In genomic region chr4:167143018-167143417, GRCh38 we compare ENCODE assay signal across 35 cellular contexts.
DNase-seq lines count a peak whose midpoint lies in the region; ATAC-seq, FAIRE-seq and TF ChIP-seq lines count a peak whose summit lies in the region.
"Had no signal": no experiment of that assay in that cellular context is flagged by ENCODE, and none has a peak within 500 bp of the region (broad histone marks: within the 10 kb centered on the region; RNA-seq: fewer than 3 reads in every experiment).

No MANE protein-coding gene starts in this region.

- no peaks in the 10 kb centered on the region for H3K36me3 Mint-ChIP-seq in H9 (ENCODE audit: insufficient read depth in 1 of 3, low read depth in 3 of 3)
- H3K36me3 Mint-ChIP-seq: CD14-positive monocyte; CD4-positive, alpha-beta memory T cell; CD4-positive, CD25-positive, alpha-beta regulatory T cell; CD8-positive, alpha-beta memory T cell; CD8-positive, alpha-beta T cell had no signal

- H3F3A ChIP-seq in PC-3 (ENCODE audit: low read length, unreplicated experiment), result no peaks in the 10 kb centered on the region

- no TSS peak for BruUV-seq in PC-3 (replicated peaks; lab: Mats Ljungman, UMichigan)

- H3T11ph ChIP-seq in H9 (ENCODE audit: low read length), result no peak overlapping the region

- H2BK15ac ChIP-seq in H9 (ENCODE audit: low read depth, low read length), result no peak overlapping the region

- H3K79me1 ChIP-seq in H9 (ENCODE audit: insufficient read depth, low read depth, low read length, poor library complexity, severe bottlenecking), result no peaks in the 10 kb centered on the region

- POLR2A ChIA-PET in PC-3 (lab: Charles Lee; ENCODE audit: unreplicated experiment), result no interaction called here

- H3K4me3 Mint-ChIP-seq in H9, result no peak overlapping the region
- H3K4me3 Mint-ChIP-seq: B cell; CD14-positive monocyte; CD4-positive, alpha-beta memory T cell; CD4-positive, alpha-beta T cell; CD4-positive, CD25-positive, alpha-beta regulatory T cell; CD8-positive, alpha-beta memory T cell; CD8-positive, alpha-beta T cell had no signal

- no CpG with 5 or more reads among the region's 2 CpGs for WGBS in H9 (ENCODE audit: extremely low coverage, insufficient read length, low lambda C conversion rate)

- no peak overlapping the region for H2BK120ac ChIP-seq in H9 (ENCODE audit: low read depth, low read length, poor library complexity, severe bottlenecking)

- no peak overlapping the region for H2AK5ac ChIP-seq in H9 (ENCODE audit: insufficient read length, low read length)

- H3K27ac ChIP-seq in PC-3 (ENCODE audit: low read length) (no peak overlapping the region), H9 (ENCODE audit: insufficient read length, low read depth, low read length) (no peak overlapping the region)
- H3K27ac ChIP-seq: 22Rv1; A549; BLaER1; BLaER1 treated with 17β-estradiol and CSF1 and Interleukin-3, amounts not matched to agents 10 nM and 100 nM; C4-2B had no signal

- no peak overlapping the region for H2BK5ac ChIP-seq in H9 (ENCODE audit: insufficient read length, low read length)

- H3K36me3 ChIP-seq in PC-3 (ENCODE audit: low read depth, low read length) (no peaks in the 10 kb centered on the region), bronchial epithelial cell (ENCODE audit: control insufficient read depth, insufficient read depth, low read length) (no peaks in the 10 kb centered on the region)
- H3K36me3 ChIP-seq: BE2C; BLaER1; BLaER1 treated with 17β-estradiol and CSF1 and Interleukin-3, amounts not matched to agents 10 nM and 100 nM had no signal

- no peak overlapping the region for H3K14ac ChIP-seq in H9 (ENCODE audit: insufficient read depth, low read length)

- peaks cover 4% of the 10 kb centered on the region; the same call in 1 of the 2 replicates for H3K27me3 Mint-ChIP-seq in H9 (ENCODE audit: low read depth)
- H3K27me3 Mint-ChIP-seq: B cell; CD4-positive, alpha-beta memory T cell; CD4-positive, alpha-beta T cell; CD4-positive, CD25-positive, alpha-beta regulatory T cell; CD8-positive, alpha-beta memory T cell had no signal

- no peaks in the 10 kb centered on the region for H3K27me3 ChIP-seq in PC-3 (ENCODE audit: low read length)
- H3K27me3 ChIP-seq in bronchial epithelial cell (ENCODE audit: control insufficient read depth, insufficient read depth, low read length), result no peaks in the 10 kb centered on the region
- H3K27me3 ChIP-seq in H9 (ENCODE audit: insufficient read depth, low read length), result no peaks in the 10 kb centered on the region
- H3K27me3 ChIP-seq: BE2C; BLaER1; BLaER1 treated with 17β-estradiol and CSF1 and Interleukin-3, amounts not matched to agents 10 nM and 100 nM had no signal

- peaks cover 4% of the 10 kb centered on the region; the same call in 1 of the 2 replicates for H3K4me1 ChIP-seq in PC-3 (ENCODE audit: insufficient read depth, low read length)
- no peaks in the 10 kb centered on the region for H3K4me1 ChIP-seq in H9 (ENCODE audit: insufficient read depth, low read length)
- H3K4me1 ChIP-seq: A549; BE2C; BLaER1; BLaER1 treated with 17β-estradiol and CSF1 and Interleukin-3, amounts not matched to agents 10 nM and 100 nM; Caco-2 had no signal

- no peak overlapping the region for H4K5ac ChIP-seq in H9 (ENCODE audit: insufficient read length, low read depth, low read length)

- H3K23ac ChIP-seq in H9 (ENCODE audit: insufficient read length, low read depth, low read length), result no peak overlapping the region

- H3K4me2 ChIP-seq in PC-3 (ENCODE audit: low read length) (peak overlapping the region; percentile 41; the same call in 1 of the 2 replicates), H9 (ENCODE audit: insufficient read depth, insufficient read length, low read length) (no peak overlapping the region)
- H3K4me2 ChIP-seq: A549; BLaER1; BLaER1 treated with 17β-estradiol and CSF1 and Interleukin-3, amounts not matched to agents 10 nM and 100 nM had no signal

- H3K79me2 ChIP-seq in PC-3 (ENCODE audit: low read length) (no peaks in the 10 kb centered on the region), H9 (ENCODE audit: insufficient read depth, low read length) (no peaks in the 10 kb centered on the region)

- H3K9me3 Mint-ChIP-seq in H9, result no peaks in the 10 kb centered on the region
- H3K9me3 Mint-ChIP-seq: CD8-positive, alpha-beta T cell had no signal

- H3K9me3 ChIP-seq in PC-3 (ENCODE audit: low read length) (no peaks in the 10 kb centered on the region), H9 (ENCODE audit: control insufficient read depth, low read depth, low read length) (no peaks in the 10 kb centered on the region)
- H3K9me3 ChIP-seq: A549; BE2C; BLaER1; BLaER1 treated with 17β-estradiol and CSF1 and Interleukin-3, amounts not matched to agents 10 nM and 100 nM; Caco-2 had no signal

- no peak overlapping the region for H3K56ac ChIP-seq in H9 (ENCODE audit: insufficient read length, low read depth, low read length)

- no peak for TF ChIP-seq CTCF in PC-3 (conservative IDR thresholded peaks at IDR 0.05; ENCODE audit: low read depth, low read length)
- TF ChIP-seq CTCF in bronchial epithelial cell (IDR thresholded peaks at IDR 0.05; ENCODE audit: insufficient read depth, low read length, severe bottlenecking), result no peak
- no peak for TF ChIP-seq CTCF in epithelial cell of esophagus (IDR thresholded peaks at IDR 0.05; ENCODE audit: insufficient read depth, low read depth, low read length, missing control alignments)
- TF ChIP-seq CTCF in H9 (conservative IDR thresholded peaks at IDR 0.05), result no peak

- no peak overlapping the region for H2BK20ac ChIP-seq in H9 (ENCODE audit: low read depth, low read length, poor library complexity, severe bottlenecking)

- H3K4me3 ChIP-seq in PC-3 (ENCODE audit: low read length) (no peak overlapping the region), bronchial epithelial cell (ENCODE audit: low read depth, low read length) (no peak overlapping the region), epithelial cell of esophagus (ENCODE audit: low read length) (no peak overlapping the region)
- H3K4me3 ChIP-seq: A549; BLaER1; BLaER1 treated with 17β-estradiol and CSF1 and Interleukin-3, amounts not matched to agents 10 nM and 100 nM had no signal

- no peaks in the 10 kb centered on the region for H3K9me2 ChIP-seq in PC-3 (replicated peaks; ENCODE audit: low read length)

- no peak overlapping the region for H3K4ac ChIP-seq in H9 (ENCODE audit: low read depth, low read length)

- H3K18ac ChIP-seq in H9 (ENCODE audit: insufficient read length, low read depth, low read length), result no peak overlapping the region

- ATAC-seq in PC-3, result peak; percentile 66
- ATAC-seq in left colon, result no peak
- ATAC-seq: A549; CD8-positive, alpha-beta T cell had no signal

- no peak for FAIRE-seq in bronchial epithelial cell (lab: Jason Lieb, UNC)
- FAIRE-seq: A204.1, A549, D721Med had no signal

- H2AFZ ChIP-seq in PC-3 (ENCODE audit: low read length) (no peak overlapping the region), H9 (ENCODE audit: low read length) (no peak overlapping the region)

- H4K20me1 ChIP-seq in PC-3 (ENCODE audit: low read length) (no peaks in the 10 kb centered on the region), H9 (ENCODE audit: control insufficient read depth, insufficient read depth, insufficient read length) (no peaks in the 10 kb centered on the region)
- H4K20me1 ChIP-seq: BLaER1; BLaER1 treated with 17β-estradiol and CSF1 and Interleukin-3, amounts not matched to agents 10 nM and 100 nM had no signal

- intact Hi-C loops in PC-3 (cut with micrococcal nuclease), result no loop called here
- intact Hi-C loops in left colon (cut with DNase I, micrococcal nuclease), result no loop called here

- H3K23me2 ChIP-seq in H9 (ENCODE audit: insufficient read length, low read depth, low read length, poor library complexity, severe bottlenecking), result no peaks in the 10 kb centered on the region

- H3K27ac Mint-ChIP-seq in H9, result no peak overlapping the region
- H3K27ac Mint-ChIP-seq: B cell; CD14-positive monocyte; CD4-positive, alpha-beta memory T cell; CD4-positive, alpha-beta T cell; CD4-positive, CD25-positive, alpha-beta regulatory T cell; CD8-positive, alpha-beta memory T cell; CD8-positive, alpha-beta T cell had no signal

- CTCF ChIA-PET in PC-3 (lab: Charles Lee), result no interaction called here

- DNase-seq in PC-3, result peak; percentile 64
- DNase-seq in bronchial epithelial cell (ENCODE audit: low read depth), result peak; percentile 56
- peak; percentile 21 for DNase-seq in epithelial cell of esophagus (ENCODE audit: low read depth)
- no peak for DNase-seq in left colon
- no peak for DNase-seq in SKM-1 (lab: John Stamatoyannopoulos, UW; ENCODE audit: unreplicated experiment)
- DNase-seq in H9, result no peak
- DNase-seq: 8988T; ACHN; AML-193; BE2C; C1 segment of cervical spinal cord; Caco-2; Calu3; CD4-positive, alpha-beta memory T cell; CD4-positive, alpha-beta T cell; CD4-positive, CD25-positive, alpha-beta regulatory T cell; CD8-positive, alpha-beta memory T cell; CD8-positive, alpha-beta T cell; COR-L47; DMS 273 treated with DMSO at 0.1 percent for 48 hours; DMS153; DMS53; DMS79; DMS79 treated with DMSO at 0.1 percent for 48 hours; DND-41; EL had no signal

- no peak overlapping the region for H2BK12ac ChIP-seq in H9 (ENCODE audit: insufficient read length, low read depth, low read length)

- H4K8ac ChIP-seq in H9 (replicated peaks; ENCODE audit: insufficient read length, low read depth, low read length), result no peak overlapping the region

- H3K9ac ChIP-seq in PC-3 (ENCODE audit: low read length), result no peak overlapping the region
- no peak overlapping the region for H3K9ac ChIP-seq in H9 (ENCODE audit: extremely low read depth, insufficient read length, low read length)
- H3K9ac ChIP-seq: BLaER1; BLaER1 treated with 17β-estradiol and CSF1 and Interleukin-3, amounts not matched to agents 10 nM and 100 nM had no signal

- no peaks in the 10 kb centered on the region for H3K4me1 Mint-ChIP-seq in H9
- H3K4me1 Mint-ChIP-seq: B cell; CD14-positive monocyte; CD4-positive, alpha-beta memory T cell; CD4-positive, CD25-positive, alpha-beta regulatory T cell; CD8-positive, alpha-beta memory T cell had no signal

- no peak overlapping the region for H4K91ac ChIP-seq in H9 (ENCODE audit: insufficient read length, low read depth, low read length)

Comparison
In these comparisons a context has a peak if more than half of its experiments do, and no peak if none do; other contexts are left out.
1. DNase-seq: peak in PC-3 (single experiment), bronchial epithelial cell (single experiment) and epithelial cell of esophagus (single experiment); none in left colon (0 of 2), SKM-1 (single experiment) and H9 (single experiment).